ENCODE assay signal across 8 cellular contexts in genomic region chr2:230347659-230348305, GRCh38. TPM values are rescaled to one million over a fixed set of nuclear protein-coding genes. Genes with fewer than 3 reads are reported as not detected.
DNase-seq lines count a peak whose midpoint lies in the region; ATAC-seq and TF ChIP-seq lines count a peak whose summit lies in the region.

No MANE protein-coding gene starts in this region.

- no peaks in the 10 kb centered on the region for H3K27me3 Mint-ChIP-seq in natural killer cell (ENCODE audit: low read depth in 2 of 2)

- peaks cover 63 to 78% of the 10 kb centered on the region in 2 donors for H3K4me1 Mint-ChIP-seq in natural killer cell

- no peak for TF ChIP-seq CTCF in natural killer cell (IDR thresholded peaks at IDR 0.05)

- peak overlapping the region; percentile 82 to 83 for H3K27ac Mint-ChIP-seq in natural killer cell

- peaks cover 7 to 17% of the 10 kb centered on the region in 2 donors for H3K9me3 Mint-ChIP-seq in natural killer cell

- no peak overlapping the region for H3K4me3 Mint-ChIP-seq in natural killer cell

- ATAC-seq in GM18858 (IDR thresholded peaks at IDR 0.05; ENCODE audit: unreplicated experiment) (peak; percentile 46), HG03280 (IDR thresholded peaks at IDR 0.05; ENCODE audit: unreplicated experiment) (peak; percentile 55), natural killer cell (no peak), Right ventricle myocardium inferior (no peak), GM19467 (IDR thresholded peaks at IDR 0.05; ENCODE audit: unreplicated experiment) (no peak)

- intact Hi-C loops in natural killer cell (cut with micrococcal nuclease) (no loop called here), Right ventricle myocardium inferior (cut with DNase I) (no loop called here)

- H3K36me3 Mint-ChIP-seq in natural killer cell, result peaks cover 40% of the 10 kb centered on the region

- peak; percentile 68 to 71 for DNase-seq in activated T-cell treated with anti-CD3 and anti-CD28 coated beads, Interleukin-2, amount 50 U/mL, for 48 hours
- DNase-seq in natural killer cell (no peak), midbrain (lab: John Stamatoyannopoulos, UW) (no peak), Right ventricle myocardium inferior (ENCODE audit: missing footprints) (no peak), HPDE6-E6E7 (ENCODE audit: extremely low spot score) (no peak)

RNA-seq across cellular contexts. Expression of gene SP140L, which starts 20.8 kb away (rescaled TPM):
- total RNA-seq in natural killer cell, result 10 to 100 TPM; 58.4 to 92.6 (median 73.4) TPM
- 6.1 TPM for total RNA-seq in Right ventricle myocardium inferior

Comparison
In these comparisons a context has a peak if more than half of its experiments do, and no peak if none do; other contexts are left out.
1. ATAC-seq: peak in GM18858 (single experiment) and HG03280 (single experiment); none in natural killer cell (0 of 3), Right ventricle myocardium inferior (single experiment) and GM19467 (single experiment).
2. DNase-seq: peak in activated T-cell treated with anti-CD3 and anti-CD28 coated beads, Interleukin-2, amount 50 U/mL, for 48 hours (2 of 2); none in natural killer cell (single experiment), midbrain (single experiment), Right ventricle myocardium inferior (single experiment) and HPDE6-E6E7 (single experiment).